Comparison of ENCODE assay signal across 10 cellular contexts in genomic region chr3:152320201-152320617, GRCh38. TPM values are rescaled to one million over a fixed set of nuclear protein-coding genes. Genes with fewer than 3 reads are reported as not detected.
DNase-seq lines count a peak whose midpoint lies in the region; ATAC-seq and TF ChIP-seq lines count a peak whose summit lies in the region.
"Had no signal": no experiment of that assay in that cellular context is flagged by ENCODE, and none has a peak within 500 bp of the region (broad histone marks: within the 10 kb centered on the region; RNA-seq: fewer than 3 reads in every experiment).

No MANE protein-coding gene starts in this region.

- DNase-seq in CD4-positive, CD25-positive, alpha-beta regulatory T cell = no peak
- DNase-seq in MV-4-11 (lab: John Stamatoyannopoulos, UW) (peak; percentile 27), chondrocyte (ENCODE audit: low spot score) (no peak), naive B cell (no peak), NCI-H2029 treated with DMSO at 0.1 percent for 48 hours (lab: John Stamatoyannopoulos, UW) (no peak), T1000 (lab: John Stamatoyannopoulos, UW) (no peak), glutamatergic neuron (no peak)
- DNase-seq: DND-41, spleen had no signal

- peaks cover 11% of the 10 kb centered on the region for H3K36me3 ChIP-seq in CD4-positive, CD25-positive, alpha-beta regulatory T cell (ENCODE audit: control insufficient read depth, insufficient read depth, low read length)

- H3K27ac Mint-ChIP-seq in CD4-positive, CD25-positive, alpha-beta regulatory T cell = peak overlapping the region; percentile 8 to 96 (median 74)
- H3K27ac Mint-ChIP-seq in chondrocyte (ENCODE audit: unreplicated experiment) (peak overlapping the region; percentile 68), naive B cell (peak overlapping the region in 4 of 6 donors; percentile 3 to 83 (median 50)), glutamatergic neuron (ENCODE audit: unreplicated experiment) (no peak overlapping the region)

- H3K27me3 Mint-ChIP-seq in CD4-positive, CD25-positive, alpha-beta regulatory T cell = no peaks in the 10 kb centered on the region
- H3K27me3 Mint-ChIP-seq in chondrocyte (ENCODE audit: low read depth) = no peaks in the 10 kb centered on the region
- no peaks in the 10 kb centered on the region for H3K27me3 Mint-ChIP-seq in naive B cell
- no peaks in the 10 kb centered on the region for H3K27me3 Mint-ChIP-seq in glutamatergic neuron (ENCODE audit: unreplicated experiment)

- no peaks in the 10 kb centered on the region for H3K9me3 ChIP-seq in CD4-positive, CD25-positive, alpha-beta regulatory T cell (ENCODE audit: control insufficient read depth in 2 of 2, low read length in 2 of 2)
- H3K9me3 ChIP-seq: spleen had no signal

- no peak overlapping the region for H3K27ac ChIP-seq in CD4-positive, CD25-positive, alpha-beta regulatory T cell (ENCODE audit: insufficient read depth, low read length, poor library complexity, severe bottlenecking)

- peaks cover 89% of the 10 kb centered on the region for H3K4me1 ChIP-seq in CD4-positive, CD25-positive, alpha-beta regulatory T cell (ENCODE audit: control insufficient read depth, insufficient read depth, low read length, poor library complexity, severe bottlenecking)

- no peaks in the 10 kb centered on the region for H3K9me3 Mint-ChIP-seq in CD4-positive, CD25-positive, alpha-beta regulatory T cell
- no peaks in the 10 kb centered on the region for H3K9me3 Mint-ChIP-seq in chondrocyte (ENCODE audit: low read depth)
- no peaks in the 10 kb centered on the region for H3K9me3 Mint-ChIP-seq in naive B cell
- H3K9me3 Mint-ChIP-seq in glutamatergic neuron (ENCODE audit: unreplicated experiment) = no peaks in the 10 kb centered on the region

- no peak for TF ChIP-seq CTCF in chondrocyte (IDR thresholded peaks at IDR 0.05)
- TF ChIP-seq CTCF in glutamatergic neuron (IDR thresholded peaks at IDR 0.05; ENCODE audit: partially characterized antibody, unreplicated experiment) = no peak

- ATAC-seq in CD4-positive, CD25-positive, alpha-beta regulatory T cell (ENCODE audit: low read depth in 2 of 2) = no peak
- ATAC-seq in naive B cell (ENCODE audit: low read depth in 2 of 2) (no peak), HG03025 (IDR thresholded peaks at IDR 0.05; ENCODE audit: low FRiP score, unreplicated experiment) (no peak)

- peaks cover 20% of the 10 kb centered on the region for H3K36me3 Mint-ChIP-seq in CD4-positive, CD25-positive, alpha-beta regulatory T cell
- H3K36me3 Mint-ChIP-seq in chondrocyte (ENCODE audit: low read depth) (peaks cover 2% of the 10 kb centered on the region), naive B cell (peaks cover 13 to 16% of the 10 kb centered on the region in 2 donors), glutamatergic neuron (ENCODE audit: unreplicated experiment) (no peaks in the 10 kb centered on the region)

- H3K4me3 Mint-ChIP-seq in CD4-positive, CD25-positive, alpha-beta regulatory T cell = peak overlapping the region; percentile 50 to 85 (median 61)
- H3K4me3 Mint-ChIP-seq in chondrocyte (ENCODE audit: unreplicated experiment) (no peak overlapping the region), naive B cell (peak overlapping the region in 1 of 8 donors; percentile 8), glutamatergic neuron (ENCODE audit: unreplicated experiment) (no peak overlapping the region)

- no peaks in the 10 kb centered on the region for H3K27me3 ChIP-seq in CD4-positive, CD25-positive, alpha-beta regulatory T cell (ENCODE audit: control insufficient read depth, insufficient read depth, low read length)
- H3K27me3 ChIP-seq: spleen had no signal

- peaks cover 62 to 88% (median 76%) of the 10 kb centered on the region in 4 donors for H3K4me1 Mint-ChIP-seq in CD4-positive, CD25-positive, alpha-beta regulatory T cell
- H3K4me1 Mint-ChIP-seq in chondrocyte (ENCODE audit: low read depth) (peaks cover 76% of the 10 kb centered on the region), naive B cell (peaks cover 66 to 81% (median 74%) of the 10 kb centered on the region in 3 donors), glutamatergic neuron (ENCODE audit: low read depth, unreplicated experiment) (peaks cover 26% of the 10 kb centered on the region)

- H3K4me3 ChIP-seq in CD4-positive, CD25-positive, alpha-beta regulatory T cell (ENCODE audit: low read depth, low read length) = peak overlapping the region; percentile 77
- H3K4me3 ChIP-seq: spleen had no signal

RNA-seq across cellular contexts. Expression of gene MBNL1, which starts 51.5 kb away (rescaled TPM):
- total RNA-seq in CD4-positive, CD25-positive, alpha-beta regulatory T cell = 726 TPM
- 100 to 1,000 TPM; 221 to 262 (median 237) TPM for polyA plus RNA-seq in CD4-positive, CD25-positive, alpha-beta regulatory T cell
- 164 to 177 TPM (median 166 TPM) in 3 replicates for total RNA-seq in chondrocyte
- polyA plus RNA-seq in naive B cell (ENCODE audit: low read depth in 6 of 6) = 100 to 1,000 TPM; 188 to 346 (median 260) TPM
- total RNA-seq in glutamatergic neuron (ENCODE audit: unreplicated experiment) = 36.6 TPM

Comparison
In these comparisons a context has a peak if more than half of its experiments do, and no peak if none do; other contexts are left out.
1. H3K4me3 Mint-ChIP-seq: peak in CD4-positive, CD25-positive, alpha-beta regulatory T cell (4 of 4); none in chondrocyte (single experiment) and glutamatergic neuron (single experiment).